ENCODE assay signal across 8 cellular contexts in the genomic region with DNA sequence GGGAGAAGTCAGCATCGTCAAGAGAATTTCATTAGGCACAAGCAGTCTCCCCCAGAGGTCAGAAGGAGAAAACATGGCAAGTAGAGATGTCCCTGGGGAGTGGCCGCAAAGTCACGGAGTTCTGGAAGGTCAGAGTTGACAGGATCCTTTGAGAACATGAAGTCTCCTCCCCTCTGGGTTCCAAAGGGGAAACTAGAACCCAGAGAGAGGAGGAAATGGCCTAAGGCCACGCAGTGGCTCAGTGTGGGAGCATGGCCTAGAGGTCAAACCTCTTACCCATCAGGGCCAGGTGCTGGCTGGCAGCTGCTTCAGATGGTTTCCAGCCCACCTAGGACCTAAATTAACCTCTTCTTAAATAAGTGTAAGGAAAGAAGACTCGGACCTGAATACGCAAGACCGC. TPM values are rescaled to one million over a fixed set of nuclear protein-coding genes. Genes with fewer than 3 reads are reported as not detected.
DNase-seq lines count a peak whose midpoint lies in the region; ATAC-seq and TF ChIP-seq lines count a peak whose summit lies in the region.

No MANE protein-coding gene starts in this region.

- H3K4me3 Mint-ChIP-seq in MCF 10A (ENCODE audit: unreplicated experiment), result peak overlapping the region; percentile 91

- H3K36me3 ChIP-seq in HUES64 (ENCODE audit: insufficient read depth, low read length), result peaks cover 25% of the 10 kb centered on the region
- peaks cover 26% of the 10 kb centered on the region for H3K36me3 ChIP-seq in mesodermal cell (ENCODE audit: control insufficient read depth, insufficient read depth, low read length)

- no peaks in the 10 kb centered on the region for H3K27me3 Mint-ChIP-seq in MCF 10A (ENCODE audit: insufficient read depth, unreplicated experiment)

- H3K27ac ChIP-seq in AG04450 (ENCODE audit: low read depth, low read length), result peak overlapping the region; percentile 21
- no peak overlapping the region for H3K27ac ChIP-seq in HUES64 (ENCODE audit: low read depth, low read length)
- H3K27ac ChIP-seq in mesodermal cell (ENCODE audit: low read depth, low read length, severe bottlenecking), result peak overlapping the region; percentile 72

- intact Hi-C loops in MCF 10A (cut with micrococcal nuclease) (no loop called here), sciatic nerve (cut with DNase I) (no loop called here)

- 40% methylated on average over 4 of the region's 7 CpGs for WGBS in HUES64
- 63 to 80% methylated on average over 2 to 3 of the region's 7 CpGs for WGBS in mesodermal cell (ENCODE audit: insufficient coverage in 2 of 2), 2 experiments

- 0 out of 2 replicates have a peak, but pooled peaks cover 3% of the 10 kb centered on the region for H3K4me1 ChIP-seq in HUES64 (ENCODE audit: insufficient read depth, low read length)
- peaks cover 5% of the 10 kb centered on the region for H3K4me1 ChIP-seq in mesodermal cell (ENCODE audit: control insufficient read depth, insufficient read depth, low read length, poor library complexity, severe bottlenecking)

- H3K9ac ChIP-seq in HUES64 (ENCODE audit: low read depth, low read length), result peak overlapping the region; percentile 100; the same call in 1 of the 2 replicates

- BruUV-seq in MCF 10A (replicated peaks; lab: Mats Ljungman, UMichigan), result no TSS peak

- no peak for TF ChIP-seq CTCF in AG04450 (IDR thresholded peaks at IDR 0.05; ENCODE audit: low read depth, low read length)
- TF ChIP-seq CTCF in MCF 10A (IDR thresholded peaks at IDR 0.05; ENCODE audit: unreplicated experiment), result no peak

- POLR2A ChIA-PET in AG04450 (lab: Yijun Ruan, JAX), result no interaction called here
- POLR2A ChIA-PET in MCF 10A (lab: Yijun Ruan, JAX), result interaction anchor here (0.6 to 3.1 kb wide), 6 partner anchors 13 to 194 kb away, joined by 3 to 25 read pairs (median 6); partner anchors contain the start of gene HCFC1

- H3K9me3 ChIP-seq in AG04450 (ENCODE audit: control insufficient read depth, insufficient read depth, low read length), result no peaks in the 10 kb centered on the region; the same call in 1 of the 2 replicates
- H3K9me3 ChIP-seq in HUES64 (ENCODE audit: insufficient read depth, low read depth, low read length), result no peaks in the 10 kb centered on the region
- H3K9me3 ChIP-seq in mesodermal cell (ENCODE audit: control insufficient read depth, low read length), result no peaks in the 10 kb centered on the region

- H3K9me3 Mint-ChIP-seq in MCF 10A (ENCODE audit: unreplicated experiment), result no peaks in the 10 kb centered on the region

- peak overlapping the region; percentile 82 for H3K4me3 ChIP-seq in AG04450 (ENCODE audit: low read depth, low read length)
- H3K4me3 ChIP-seq in HUES64 (ENCODE audit: low read length), result peak overlapping the region; percentile 100
- H3K4me3 ChIP-seq in mesodermal cell (ENCODE audit: extremely low read depth, insufficient read depth, low read length, poor library complexity, severe bottlenecking), result peak overlapping the region; percentile 69

- no peak for ATAC-seq in HG02763 (IDR thresholded peaks at IDR 0.05; ENCODE audit: unreplicated experiment)
- ATAC-seq in sciatic nerve, result no peak
- no peak for ATAC-seq in GM19467 (IDR thresholded peaks at IDR 0.05; ENCODE audit: unreplicated experiment)

- H3K4me1 Mint-ChIP-seq in MCF 10A (ENCODE audit: insufficient read depth, unreplicated experiment), result no peaks in the 10 kb centered on the region

- H3K27me3 ChIP-seq in AG04450 (ENCODE audit: control insufficient read depth, insufficient read depth, low read length) (no peaks in the 10 kb centered on the region), HUES64 (ENCODE audit: insufficient read depth, low read length) (no peaks in the 10 kb centered on the region)

- CTCF ChIA-PET in AG04450 (lab: Charles Lee), result interaction anchor here (1.6 to 1.7 kb wide), 2 partner anchors 130 to 132 kb away, joined by 3 to 5 read pairs; no protein-coding TSS in a partner anchor
- CTCF ChIA-PET in MCF 10A (lab: Yijun Ruan, JAX), result no interaction called here

- DNase-seq in AG04450 (ENCODE audit: low read depth, low spot score) (no peak), MCF 10A (ENCODE audit: unreplicated experiment) (no peak), sciatic nerve (ENCODE audit: low spot score) (no peak), occipital lobe (lab: John Stamatoyannopoulos, UW) (no peak)

- H3K27ac Mint-ChIP-seq in MCF 10A (ENCODE audit: low read depth, unreplicated experiment), result peak overlapping the region; percentile 91

- peaks cover 15% of the 10 kb centered on the region for H3K36me3 Mint-ChIP-seq in MCF 10A (ENCODE audit: insufficient read depth, unreplicated experiment)

RNA-seq across cellular contexts. Expression of gene IDH3G, which starts 0.9 kb away (rescaled TPM):
- polyA plus RNA-seq in AG04450 (2011; rRNA removed), result 42.8 and 60.7 TPM in 2 replicates
- polyA minus RNA-seq in AG04450 (2011; rRNA and poly(A)+ RNA removed), result 94.9 and 130 TPM in 2 replicates
- polyA plus RNA-seq in HUES64 (2013, experiment 1 of 2), result 41.9 TPM
- polyA plus RNA-seq in HUES64 (2013, experiment 2 of 2), result 45.8 TPM
- total RNA-seq in MCF 10A (2022), result 56.5 and 65.4 TPM in 2 replicates
- polyA plus RNA-seq in mesodermal cell (2013, experiment 1 of 2), result 53.4 TPM
- polyA plus RNA-seq in mesodermal cell (2013, experiment 2 of 2), result 47.6 TPM
- 39.9 TPM for total RNA-seq in sciatic nerve
- 29.0 TPM for total RNA-seq in occipital lobe

RNA-seq across cellular contexts. Expression of gene SSR4, which starts 1.2 kb away (rescaled TPM):
- 277 and 363 TPM in 2 replicates for polyA plus RNA-seq in AG04450 (2011; rRNA removed)
- polyA minus RNA-seq in AG04450 (2011; rRNA and poly(A)+ RNA removed), result 101 and 131 TPM in 2 replicates
- polyA plus RNA-seq in HUES64 (2013, experiment 1 of 2), result 216 TPM
- polyA plus RNA-seq in HUES64 (2013, experiment 2 of 2), result 225 TPM
- total RNA-seq in MCF 10A (2022) (328 and 371 TPM in 2 replicates), sciatic nerve (110 TPM), occipital lobe (78.9 TPM)
- 508 TPM for polyA plus RNA-seq in mesodermal cell (2013, experiment 1 of 2)
- 415 TPM for polyA plus RNA-seq in mesodermal cell (2013, experiment 2 of 2)

RNA-seq across cellular contexts. Expression of gene SRPK3, which starts 12.4 kb away (rescaled TPM):
- polyA plus RNA-seq in AG04450 (2011; rRNA removed), result 0.27 and 0.51 TPM in 2 replicates
- polyA minus RNA-seq in AG04450 (2011; rRNA and poly(A)+ RNA removed), result 0.32 TPM in 1 of 2 replicates, not detected in the other
- polyA plus RNA-seq in HUES64 (2013, experiment 1 of 2), result not detected
- polyA plus RNA-seq in HUES64 (2013, experiment 2 of 2), result not detected
- not detected in 2 replicates for total RNA-seq in MCF 10A (2022)
- polyA plus RNA-seq in mesodermal cell (2013, experiment 1 of 2), result 0.77 TPM
- not detected for polyA plus RNA-seq in mesodermal cell (2013, experiment 2 of 2)
- 1.1 TPM for total RNA-seq in sciatic nerve
- 0.16 TPM for total RNA-seq in occipital lobe

RNA-seq across cellular contexts. Expression of gene PLXNB3, which starts 29.2 kb away (rescaled TPM):
- polyA plus RNA-seq in AG04450 (2011; rRNA removed), result 4.6 and 5.5 TPM in 2 replicates
- 4.8 and 6.8 TPM in 2 replicates for polyA minus RNA-seq in AG04450 (2011; rRNA and poly(A)+ RNA removed)
- polyA plus RNA-seq in HUES64 (2013, experiment 1 of 2), result 1.6 TPM
- polyA plus RNA-seq in HUES64 (2013, experiment 2 of 2), result 3.6 TPM
- total RNA-seq in MCF 10A (2022), result 7.2 and 13.5 TPM in 2 replicates
- 4.5 TPM for polyA plus RNA-seq in mesodermal cell (2013, experiment 1 of 2)
- polyA plus RNA-seq in mesodermal cell (2013, experiment 2 of 2), result 3.8 TPM
- 73.1 TPM for total RNA-seq in sciatic nerve
- 0.47 TPM for total RNA-seq in occipital lobe

RNA-seq across cellular contexts. Expression of gene PDZD4, which starts 37.1 kb away (rescaled TPM):
- polyA plus RNA-seq in AG04450 (2011; rRNA removed), result 0.04 and 0.29 TPM in 2 replicates
- 0.18 and 0.30 TPM in 2 replicates for polyA minus RNA-seq in AG04450 (2011; rRNA and poly(A)+ RNA removed)
- polyA plus RNA-seq in HUES64 (2013, experiment 1 of 2), result 82.2 TPM
- polyA plus RNA-seq in HUES64 (2013, experiment 2 of 2), result 78.3 TPM
- total RNA-seq in MCF 10A (2022), result 0.29 TPM in 1 of 2 replicates, not detected in the other
- 15.5 TPM for polyA plus RNA-seq in mesodermal cell (2013, experiment 1 of 2)
- polyA plus RNA-seq in mesodermal cell (2013, experiment 2 of 2), result 12.1 TPM
- 36.6 TPM for total RNA-seq in sciatic nerve
- 148 TPM for total RNA-seq in occipital lobe
